Comparison of ENCODE assay signal across 8 cellular contexts in genomic region chr17:68794636-68795503, GRCh38.
A peak's percentile ranks its signal among the peaks of the same experiment; 100 is the strongest.
DNase-seq lines count a peak whose midpoint lies in the region; FAIRE-seq and TF ChIP-seq lines count a peak whose summit lies in the region.

No MANE protein-coding gene starts in this region.

- peak; percentile 32 for TF ChIP-seq CTCF in GM12864 (IDR thresholded peaks at IDR 0.05; ENCODE audit: low read depth, low read length, missing control alignments)
- no peak for TF ChIP-seq CTCF in colonic mucosa (IDR thresholded peaks at IDR 0.05)
- peak; percentile 41 for TF ChIP-seq CTCF in mesothelial cell of epicardium (IDR thresholded peaks at IDR 0.05; ENCODE audit: unreplicated experiment)

- no peaks in the 10 kb centered on the region for H3K36me3 ChIP-seq in colonic mucosa

- H3K4me3 ChIP-seq in GM12864 (ENCODE audit: low read depth, low read length) (peak overlapping the region; percentile 15; the same call in 1 of the 2 replicates), colonic mucosa (no peak overlapping the region)

- H3K4me1 Mint-ChIP-seq in mesothelial cell of epicardium: peaks cover 5% of the 10 kb centered on the region

- TF ChIP-seq POLR2A in GM12892 (IDR thresholded peaks at IDR 0.05; ENCODE audit: low read depth, low read length): no peak

- H3K4me1 ChIP-seq in colonic mucosa: no peaks in the 10 kb centered on the region

- intact Hi-C loops in colonic mucosa (cut with DNase I): no loop called here

- DNase-seq in GM12864 (ENCODE audit: low read depth): no peak
- peak; percentile 71 for DNase-seq in NCI-H1694 treated with DMSO at 0.1 percent for 48 hours (lab: John Stamatoyannopoulos, UW)
- no peak for DNase-seq in colonic mucosa
- no peak for DNase-seq in mesothelial cell of epicardium (ENCODE audit: low spot score in 2 of 2, unreplicated experiment in 2 of 2)
- DNase-seq in NCI-H2196 treated with DMSO at 0.1 percent for 48 hours (lab: John Stamatoyannopoulos, UW; ENCODE audit: unreplicated experiment): no peak
- no peak for DNase-seq in GM12892 (ENCODE audit: insufficient read length)
- no peak for DNase-seq in cortex of kidney (lab: John Stamatoyannopoulos, UW)
- DNase-seq in NCI-H2081 treated with DMSO at 0.1 percent for 48 hours (lab: John Stamatoyannopoulos, UW): no peak

- H3K36me3 Mint-ChIP-seq in mesothelial cell of epicardium: no peaks in the 10 kb centered on the region

- peak overlapping the region; percentile 70 for H3K27ac Mint-ChIP-seq in mesothelial cell of epicardium

- no peaks in the 10 kb centered on the region for H3K27me3 ChIP-seq in colonic mucosa

- no peak for FAIRE-seq in GM12892 (lab: Jason Lieb, UNC)

- peak overlapping the region in 1 of 2 donors; percentile 14 for H3K9ac ChIP-seq in colonic mucosa (ENCODE audit: low read depth in 2 of 2, low read length in 2 of 2)

- H3K4me3 Mint-ChIP-seq in mesothelial cell of epicardium: no peak overlapping the region

- H3K9me3 ChIP-seq in colonic mucosa: no peaks in the 10 kb centered on the region

- no peaks in the 10 kb centered on the region for H3K9me3 Mint-ChIP-seq in mesothelial cell of epicardium

- H3K27ac ChIP-seq in colonic mucosa: peak overlapping the region; percentile 39

- peaks cover 16% of the 10 kb centered on the region for H3K27me3 Mint-ChIP-seq in mesothelial cell of epicardium (ENCODE audit: low read depth)
